Comparison of ENCODE assay signal across 8 cellular contexts in the genomic region with DNA sequence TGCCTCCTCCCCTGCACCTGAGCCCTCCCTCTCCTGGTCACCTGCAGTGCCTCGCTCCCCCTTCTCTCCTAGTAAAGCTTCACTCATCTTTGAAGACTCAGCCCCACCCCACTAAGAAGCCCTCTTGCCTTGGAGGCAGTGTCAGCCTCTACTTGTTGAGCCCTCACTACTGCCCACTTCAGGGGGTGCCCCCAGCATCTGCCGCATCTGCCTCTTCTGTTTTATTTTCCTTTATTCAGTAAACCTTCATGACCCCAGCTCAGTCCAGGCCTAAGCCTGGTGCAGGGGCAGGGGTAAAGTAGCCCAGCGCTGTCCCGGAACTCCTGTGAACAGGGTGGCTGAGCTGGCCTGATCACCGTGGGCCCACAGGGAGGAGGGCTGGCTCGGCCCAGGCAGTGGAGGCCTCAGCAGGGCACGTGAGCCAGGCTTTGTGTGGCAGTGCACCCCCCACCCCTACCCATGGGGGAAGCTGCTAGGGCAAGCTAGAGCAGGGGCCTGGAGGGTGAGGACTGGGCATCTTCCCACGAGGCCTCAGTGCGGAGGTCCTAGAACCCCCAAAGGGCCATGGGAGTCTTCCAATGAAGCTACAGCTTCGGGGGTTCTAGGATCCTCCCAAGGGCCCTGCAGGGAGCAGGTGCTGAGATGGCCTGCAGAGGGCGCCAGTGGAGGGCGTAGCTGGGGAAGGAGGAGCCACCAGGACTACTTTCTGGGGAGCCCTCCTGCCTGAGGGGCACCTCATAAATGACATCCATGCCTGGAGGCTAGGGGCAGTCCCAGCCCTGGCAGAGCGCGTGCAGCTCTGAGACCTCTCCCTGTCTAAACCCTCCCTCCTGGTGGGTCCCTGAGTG. TPM values are rescaled to one million over a fixed set of nuclear protein-coding genes. Genes with fewer than 3 reads are reported as not detected.
DNase-seq lines count a peak whose midpoint lies in the region; ATAC-seq and TF ChIP-seq lines count a peak whose summit lies in the region.

No MANE protein-coding gene starts in this region.

- DNase-seq in AG09319 (ENCODE audit: extremely low read depth, low read depth) (no peak), HuH-7.5 (ENCODE audit: low spot score) (peak; percentile 80), foreskin keratinocyte (no peak), retina (peak; percentile 44), NCI-H510A treated with DMSO at 0.1 percent for 48 hours (lab: John Stamatoyannopoulos, UW) (no peak), NCI-H2171 (lab: John Stamatoyannopoulos, UW) (no peak)
- DNase-seq in activated CD8-positive, alpha-beta memory T cell treated with anti-CD3 and anti-CD28 coated beads, Interleukin-2, amount 50 U/mL, for 48 hours, result peak; percentile 86

- H3K4me1 ChIP-seq in foreskin keratinocyte, result no peaks in the 10 kb centered on the region

- TF ChIP-seq CTCF in AG09319 (IDR thresholded peaks at IDR 0.05; ENCODE audit: low read depth, low read length) (peak; percentile 76), foreskin keratinocyte (conservative IDR thresholded peaks at IDR 0.05) (peak; percentile 65)

- H3K27ac ChIP-seq in foreskin keratinocyte, result no peak overlapping the region

- peak; percentile 24 for ATAC-seq in foreskin keratinocyte
- ATAC-seq in GM21717 (IDR thresholded peaks at IDR 0.05; ENCODE audit: unreplicated experiment), result no peak

- no peaks in the 10 kb centered on the region for H3K27me3 ChIP-seq in foreskin keratinocyte

RNA-seq across cellular contexts. Expression of a gene that starts 36.1 kb away (rescaled TPM):
- 107 and 123 TPM in 2 replicates for total RNA-seq in foreskin keratinocyte
- polyA plus RNA-seq in foreskin keratinocyte, result 86.5 and 108 TPM in 2 replicates

RNA-seq across cellular contexts. Expression of a gene that starts 39.9 kb away (rescaled TPM):
- total RNA-seq in foreskin keratinocyte, result 6.6 and 7.1 TPM in 2 replicates
- polyA plus RNA-seq in foreskin keratinocyte, result 5.4 and 7.0 TPM in 2 replicates

Comparison
In these comparisons a context has a peak if more than half of its experiments do, and no peak if none do; other contexts are left out.
1. DNase-seq: peak in HuH-7.5 (single experiment), activated CD8-positive, alpha-beta memory T cell treated with anti-CD3 and anti-CD28 coated beads, Interleukin-2, amount 50 U/mL, for 48 hours (single experiment) and retina (single experiment); none in AG09319 (single experiment), foreskin keratinocyte (0 of 2), NCI-H510A treated with DMSO at 0.1 percent for 48 hours (single experiment) and NCI-H2171 (single experiment).